In genomic region chr1:11571906-11572616, GRCh38 we compare ENCODE assay signal across 1 cellular context.
TF ChIP-seq lines count a peak whose summit lies in the region.

No MANE protein-coding gene starts in this region.

TF ChIP-seq in K562, 482 proteins besides CTCF, POLR2A, EP300 and RAD21 (continued from another document):
- TF ChIP-seq CTCFL (IDR thresholded peaks at IDR 0.05; ENCODE audit: borderline replicate concordance, insufficient read depth, low read depth, low read length, poor library complexity, severe bottlenecking): peak; percentile 37
- TF ChIP-seq SMC3 (conservative IDR thresholded peaks at IDR 0.05; ENCODE audit: insufficient read depth, low read depth, low read length): 0 out of 2 replicates have a peak, but pooled peaks have one; percentile 15
- TF ChIP-seq KLF16 (IDR thresholded peaks at IDR 0.05): no peak
